8 cellular contexts compared by ENCODE assay signal in genomic region chr2:120736955-120737801, GRCh38. TPM values are rescaled to one million over a fixed set of nuclear protein-coding genes. Genes with fewer than 3 reads are reported as not detected.
DNase-seq lines count a peak whose midpoint lies in the region; ATAC-seq and TF ChIP-seq lines count a peak whose summit lies in the region.

No MANE protein-coding gene starts in this region.

- H4K5ac ChIP-seq in IMR-90 (ENCODE audit: low read depth, low read length) = peak overlapping the region; percentile 40

- TF ChIP-seq CTCF in IMR-90 (conservative IDR thresholded peaks at IDR 0.05; ENCODE audit: low read depth, low read length) = no peak
- TF ChIP-seq CTCF in brain (conservative IDR thresholded peaks at IDR 0.05) = no peak
- no peak for TF ChIP-seq CTCF in suprapubic skin (IDR thresholded peaks at IDR 0.05)

- H3K4me2 ChIP-seq in BLaER1 (peak overlapping the region; percentile 95), IMR-90 (ENCODE audit: low read depth, low read length) (peak overlapping the region; percentile 85)

- peak overlapping the region; percentile 97 for H3K4ac ChIP-seq in IMR-90 (ENCODE audit: low read depth, low read length)

- H3K36me3 ChIP-seq in BLaER1 (no peaks in the 10 kb centered on the region), IMR-90 (ENCODE audit: control insufficient read depth, insufficient read depth, low read length) (no peaks in the 10 kb centered on the region), suprapubic skin (no peaks in the 10 kb centered on the region)

- intact Hi-C loops in IMR-90 (cut with micrococcal nuclease) = loop anchor here (1.0 to 5.0 kb wide), 5 partner anchors 29 to 200 kb away; no protein-coding TSS in a partner anchor

- peak overlapping the region; percentile 97 for H2AK9ac ChIP-seq in IMR-90 (replicated peaks; ENCODE audit: low read depth, low read length, poor library complexity)

- H3K9me3 ChIP-seq in BLaER1 (no peaks in the 10 kb centered on the region), IMR-90 (ENCODE audit: control insufficient read depth, insufficient read depth, low read length) (no peaks in the 10 kb centered on the region), suprapubic skin (no peaks in the 10 kb centered on the region)

- dilution Hi-C loops in IMR-90 (cut with HindIII; ENCODE audit: low sequenced_read_pairs, unreplicated experiment) = no loop called here

- TF ChIP-seq EP300 in suprapubic skin (IDR thresholded peaks at IDR 0.05) = no peak

- WGBS in IMR-90 (ENCODE audit: extremely low coverage in 2 of 2, insufficient read length in 1 of 2), 2 experiments = 1% methylated on average over 19 of the region's 55 CpGs; no CpG with 5 or more reads in 1 of the 2 experiments
- 1% methylated on average over 50 of the region's 55 CpGs for WGBS in suprapubic skin

- H3K23ac ChIP-seq in IMR-90 (ENCODE audit: low read depth, low read length) = peak overlapping the region; percentile 85

- peaks cover 16% of the 10 kb centered on the region for H3K4me1 ChIP-seq in BLaER1
- H3K4me1 ChIP-seq in IMR-90 (ENCODE audit: control insufficient read depth, insufficient read depth, low read length) = peaks cover 39% of the 10 kb centered on the region
- H3K4me1 ChIP-seq in suprapubic skin = peaks cover 54% of the 10 kb centered on the region

- CTCF ChIA-PET in IMR-90 (lab: Yijun Ruan, JAX) = interaction anchor here (0.7 to 1.5 kb wide), 4 partner anchors 28 to 89 kb away, joined by 3 to 4 read pairs (median 3); no protein-coding TSS in a partner anchor

- H2AFZ ChIP-seq in IMR-90 (replicated peaks; ENCODE audit: low read length, poor library complexity) = peak overlapping the region; percentile 89

- H3K27me3 Mint-ChIP-seq in brain = peaks cover 7% of the 10 kb centered on the region

- no TSS peak for BruUV-seq in IMR-90 (replicated peaks; lab: Mats Ljungman, UMichigan)

- H3K4me3 ChIP-seq in BLaER1 (peak overlapping the region; percentile 66), IMR-90 (ENCODE audit: insufficient read depth, low read depth, low read length) (peak overlapping the region; percentile 93), suprapubic skin (peak overlapping the region; percentile 64)

- no peak for TF ChIP-seq RAD21 in IMR-90 (IDR thresholded peaks at IDR 0.05; ENCODE audit: low read length)

- peak overlapping the region; percentile 75; the same call in 1 of the 2 replicates for H2BK20ac ChIP-seq in IMR-90 (ENCODE audit: low read depth, low read length)

- H3K27ac Mint-ChIP-seq in brain = peak overlapping the region; percentile 83 to 98 (median 85)

- DNase-seq in IMR-90 (peak; percentile 92), kidney tubule cell (ENCODE audit: low spot score) (peak; percentile 9), suprapubic skin (ENCODE audit: low spot score in 2 of 2) (no peak), Kasumi-1 (lab: John Stamatoyannopoulos, UW) (no peak)

- peak overlapping the region; percentile 88 to 99 (median 91) for H3K4me3 Mint-ChIP-seq in brain

- peak overlapping the region; percentile 57 for H2AK5ac ChIP-seq in IMR-90 (ENCODE audit: low read depth, low read length)

- H3K79me1 ChIP-seq in IMR-90 (ENCODE audit: low read depth in 1 of 2, low read length in 2 of 2) = peaks cover 10 to 71% of the 10 kb centered on the region in 2 experiments

- H3K27me3 ChIP-seq in BLaER1 = peaks cover 98% of the 10 kb centered on the region
- H3K27me3 ChIP-seq in IMR-90 (ENCODE audit: control insufficient read depth, insufficient read depth, low read length) = no peaks in the 10 kb centered on the region
- peaks cover 60% of the 10 kb centered on the region for H3K27me3 ChIP-seq in suprapubic skin

- H3K9ac ChIP-seq in BLaER1 (no peak overlapping the region), IMR-90 (ENCODE audit: low read depth, low read length) (peak overlapping the region; percentile 91)

- POLR2A ChIA-PET in IMR-90 (lab: Charles Lee; ENCODE audit: unreplicated experiment) = interaction anchor here (0.7 to 1.1 kb wide), 2 partner anchors 89 to 759 kb away, joined by 4 read pairs; no protein-coding TSS in a partner anchor

- H4K20me1 ChIP-seq in BLaER1 = peaks cover 58% of the 10 kb centered on the region
- peaks cover 39% of the 10 kb centered on the region for H4K20me1 ChIP-seq in IMR-90 (ENCODE audit: insufficient read depth, low read length)

- no peaks in the 10 kb centered on the region for H3K9me3 Mint-ChIP-seq in brain

- peak overlapping the region; percentile 93 for H3K14ac ChIP-seq in IMR-90 (replicated peaks; ENCODE audit: low read depth, low read length)

- H3K27ac ChIP-seq in BLaER1 = no peak overlapping the region
- peak overlapping the region; percentile 98 for H3K27ac ChIP-seq in IMR-90 (ENCODE audit: insufficient read depth, low read length)
- H3K27ac ChIP-seq in suprapubic skin = peak overlapping the region; percentile 72

- H2BK5ac ChIP-seq in IMR-90 (ENCODE audit: low read depth, low read length, poor library complexity, severe bottlenecking) = peak overlapping the region; percentile 96

- peak overlapping the region; percentile 72; the same call in 2 of the 3 replicates for H2BK15ac ChIP-seq in IMR-90 (ENCODE audit: low read depth, low read length)

- H2BK120ac ChIP-seq in IMR-90 (ENCODE audit: low read depth, low read length) = peak overlapping the region; percentile 92

- H3K56ac ChIP-seq in IMR-90 (ENCODE audit: extremely low read depth, insufficient read depth, low read length) = peak overlapping the region; percentile 97

- peaks cover 17% of the 10 kb centered on the region for H3K9me1 ChIP-seq in IMR-90 (ENCODE audit: insufficient read depth, low read length)

- peaks cover 62% of the 10 kb centered on the region for H3K4me1 Mint-ChIP-seq in brain

- H3K18ac ChIP-seq in IMR-90 (ENCODE audit: low read depth, low read length) = peak overlapping the region; percentile 43; the same call in 1 of the 2 replicates

- peak overlapping the region; percentile 97 for H4K91ac ChIP-seq in IMR-90 (ENCODE audit: insufficient read depth, low read depth, low read length)

- no peaks in the 10 kb centered on the region for H3K36me3 Mint-ChIP-seq in brain

- H4K8ac ChIP-seq in IMR-90 (ENCODE audit: low read depth in 2 of 2, low read length in 2 of 2) = peak overlapping the region; percentile 91

- peak; percentile 57 for ATAC-seq in IMR-90 (ENCODE audit: low read depth)
- ATAC-seq in GM21786 (IDR thresholded peaks at IDR 0.05; ENCODE audit: unreplicated experiment) = no peak
- no peak for ATAC-seq in HG02642 (IDR thresholded peaks at IDR 0.05; ENCODE audit: poor library complexity, unreplicated experiment)

- TF ChIP-seq POLR2A in IMR-90 (IDR thresholded peaks at IDR 0.05; ENCODE audit: low read depth, low read length) = peak; percentile 57; the same call in 1 of the 2 replicates
- TF ChIP-seq POLR2A in suprapubic skin (IDR thresholded peaks at IDR 0.05) = no peak

- in situ Hi-C loops in IMR-90 (cut with MboI; ENCODE audit: low sequenced_read_pairs) = loop anchor here (10.0 kb wide), 1 partner anchor 78 kb away; no protein-coding TSS in a partner anchor

TF ChIP-seq in IMR-90, 13 proteins besides CTCF, POLR2A, EP300 and RAD21:
- no peak for TF ChIP-seq CEBPB (IDR thresholded peaks at IDR 0.05; ENCODE audit: low read depth, low read length)
- no peak for TF ChIP-seq CHD1 (IDR thresholded peaks at IDR 0.05; ENCODE audit: low read depth, low read length)
- no peak; the same call in 1 of the 2 replicates for TF ChIP-seq BHLHE40 (IDR thresholded peaks at IDR 0.05; ENCODE audit: low read depth, low read length)
- no peak for TF ChIP-seq ELK1 (IDR thresholded peaks at IDR 0.05; ENCODE audit: borderline replicate concordance, low read depth, low read length)
- 0 out of 2 replicates have a peak, but pooled peaks have one; percentile 10 for TF ChIP-seq SMC3 (IDR thresholded peaks at IDR 0.05; ENCODE audit: low read depth, low read length)
- TF ChIP-seq RFX5 (IDR thresholded peaks at IDR 0.05; ENCODE audit: low read depth, low read length) = no peak
- TF ChIP-seq NFE2L2 (IDR thresholded peaks at IDR 0.05; ENCODE audit: low read depth, low read length) = no peak
- TF ChIP-seq MXI1 (IDR thresholded peaks at IDR 0.05; ENCODE audit: borderline replicate concordance, low read depth, low read length) = no peak; the same call in 1 of the 2 replicates
- peak; percentile 40 for TF ChIP-seq MAZ (IDR thresholded peaks at IDR 0.05; ENCODE audit: borderline replicate concordance, low read depth, low read length)
- TF ChIP-seq FOS (IDR thresholded peaks at IDR 0.05; ENCODE audit: low read depth, low read length) = no peak
- no peak for TF ChIP-seq USF2 (IDR thresholded peaks at IDR 0.05; ENCODE audit: low read depth, low read length)
- TF ChIP-seq MAFK (IDR thresholded peaks at IDR 0.05; ENCODE audit: low read depth, low read length) = no peak
- TF ChIP-seq RCOR1 (IDR thresholded peaks at IDR 0.05; ENCODE audit: insufficient replicate concordance, low read length) = no peak

RNA-seq across cellular contexts. Expression of gene GLI2, which starts 1.5 kb away (rescaled TPM):
- total RNA-seq in IMR-90 (2012; rRNA removed) (3.8 and 4.7 TPM in 2 replicates), suprapubic skin (1 to 10 TPM; 1.9 to 7.9 (median 5.5) TPM)
- polyA plus RNA-seq in IMR-90 (2012; rRNA removed) (26.0 and 31.5 TPM in 2 replicates), brain (ENCODE audit: insufficient read depth, low read depth, low replicate concordance) (0.37 TPM)
- polyA plus RNA-seq in IMR-90 (2012; cell fraction: cytosol; rRNA removed) = 7.6 and 16.7 TPM in 2 replicates
- 57.0 and 124 TPM in 2 replicates for polyA plus RNA-seq in IMR-90 (2012; cell fraction: nucleus; rRNA removed; ENCODE audit: low replicate concordance)

Comparison
In these comparisons a context has a peak if more than half of its experiments do, and no peak if none do; other contexts are left out.
1. DNase-seq: peak in IMR-90 (single experiment) and kidney tubule cell (single experiment); none in suprapubic skin (0 of 2) and Kasumi-1 (0 of 2).
2. Peak in every context shown above with its lines, with median percentiles within 50 percentile points of each other: H3K4me3 ChIP-seq.